In genomic region chr1:162632743-162633326, GRCh38 we compare ENCODE assay signal across 9 cellular contexts. TPM values are rescaled to one million over a fixed set of nuclear protein-coding genes. Genes with fewer than 3 reads are reported as not detected.
A peak's percentile ranks its signal among the peaks of the same experiment; 100 is the strongest.
DNase-seq lines count a peak whose midpoint lies in the region; ATAC-seq and TF ChIP-seq lines count a peak whose summit lies in the region.
"Had no signal": no experiment of that assay in that cellular context is flagged by ENCODE, and none has a peak within 500 bp of the region (broad histone marks: within the 10 kb centered on the region; RNA-seq: fewer than 3 reads in every experiment).

No MANE protein-coding gene starts in this region.

- no peak overlapping the region for H3K4me3 Mint-ChIP-seq in stimulated activated memory B cell treated with anti-CD40 and anti-IgM and Interleukin-4, amounts not matched to agents 10 μg/mL and 1 μg/mL and 100 μg/mL, for 72 hours
- H3K4me3 Mint-ChIP-seq: activated CD4-positive, alpha-beta T cell treated with anti-CD3 and anti-CD28 coated beads, Interleukin-2, amount 10 ng/mL, durations not matched to agents 7 days and 5 days had no signal

- H3K27ac Mint-ChIP-seq in stimulated activated memory B cell treated with anti-CD40 and anti-IgM and Interleukin-4, amounts not matched to agents 10 μg/mL and 1 μg/mL and 100 μg/mL, for 72 hours = no peak overlapping the region
- H3K27ac Mint-ChIP-seq: activated CD4-positive, alpha-beta T cell treated with anti-CD3 and anti-CD28 coated beads, Interleukin-2, amount 10 ng/mL, durations not matched to agents 7 days and 5 days had no signal

- no peaks in the 10 kb centered on the region for H3K4me1 Mint-ChIP-seq in stimulated activated memory B cell treated with anti-CD40 and anti-IgM and Interleukin-4, amounts not matched to agents 10 μg/mL and 1 μg/mL and 100 μg/mL, for 72 hours
- H3K4me1 Mint-ChIP-seq: activated CD4-positive, alpha-beta T cell treated with anti-CD3 and anti-CD28 coated beads, Interleukin-2, amount 10 ng/mL, durations not matched to agents 7 days and 5 days had no signal

- TF ChIP-seq POLR2A in breast epithelium (IDR thresholded peaks at IDR 0.05) = no peak

- H3K9me3 ChIP-seq in HAP-1 (no peaks in the 10 kb centered on the region), breast epithelium (no peaks in the 10 kb centered on the region)

- H3K4me1 ChIP-seq in HAP-1 (no peaks in the 10 kb centered on the region), breast epithelium (no peaks in the 10 kb centered on the region)

- no peaks in the 10 kb centered on the region for H3K36me3 Mint-ChIP-seq in stimulated activated memory B cell treated with anti-CD40 and anti-IgM and Interleukin-4, amounts not matched to agents 10 μg/mL and 1 μg/mL and 100 μg/mL, for 72 hours

- intact Hi-C loops in breast epithelium (cut with DNase I; ENCODE audit: low total_unique reads) = no loop called here

- no peak for DNase-seq in HAP-1 (ENCODE audit: low spot score in 2 of 2)
- DNase-seq in breast epithelium (ENCODE audit: low spot score in 2 of 2) = no peak
- peak; percentile 19 for DNase-seq in left kidney (ENCODE audit: low read depth, low spot score)
- DNase-seq in substantia nigra (lab: John Stamatoyannopoulos, UW) = peak in 1 of 49 donors; percentile 12
- DNase-seq in stimulated activated CD4-positive, alpha-beta T cell treated with anti-CD3 and anti-CD28 coated beads, Interleukin-15, amount 100 ng/mL, for 24 hours = no peak
- DNase-seq: activated CD4-positive, alpha-beta T cell treated with anti-CD3 and anti-CD28 coated beads, Interleukin-2, amount 10 ng/mL, durations not matched to agents 7 days and 5 days had no signal

- H3K27me3 Mint-ChIP-seq in stimulated activated memory B cell treated with anti-CD40 and anti-IgM and Interleukin-4, amounts not matched to agents 10 μg/mL and 1 μg/mL and 100 μg/mL, for 72 hours = peaks cover 8% of the 10 kb centered on the region

- peak overlapping the region; percentile 66 to 76 for H3K27ac ChIP-seq in breast epithelium
- H3K27ac ChIP-seq in substantia nigra (ENCODE audit: low read depth, low read length, poor library complexity, severe bottlenecking) = peak overlapping the region; percentile 27

- no peak for TF ChIP-seq CTCF in breast epithelium (IDR thresholded peaks at IDR 0.05)

- no peak for ATAC-seq in stimulated activated memory B cell treated with anti-CD40 and anti-IgM and Interleukin-4, amounts not matched to agents 10 μg/mL and 1 μg/mL and 100 μg/mL, for 72 hours
- ATAC-seq in GM19023 (IDR thresholded peaks at IDR 0.05; ENCODE audit: unreplicated experiment) (no peak), GM21786 (IDR thresholded peaks at IDR 0.05; ENCODE audit: unreplicated experiment) (no peak)

- H3K27me3 ChIP-seq in HAP-1 (ENCODE audit: low read depth) (no peaks in the 10 kb centered on the region), breast epithelium (no peaks in the 10 kb centered on the region)

- no peaks in the 10 kb centered on the region for H3K9me3 Mint-ChIP-seq in stimulated activated memory B cell treated with anti-CD40 and anti-IgM and Interleukin-4, amounts not matched to agents 10 μg/mL and 1 μg/mL and 100 μg/mL, for 72 hours
- H3K9me3 Mint-ChIP-seq: activated CD4-positive, alpha-beta T cell treated with anti-CD3 and anti-CD28 coated beads, Interleukin-2, amount 10 ng/mL, durations not matched to agents 7 days and 5 days had no signal

- in situ Hi-C loops in HAP-1 (cut with MboI; ENCODE audit: low sequenced_read_pairs) = no loop called here

- H3K36me3 ChIP-seq in HAP-1 (replicated peaks) = no peaks in the 10 kb centered on the region
- no peaks in the 10 kb centered on the region for H3K36me3 ChIP-seq in breast epithelium

- H3K4me3 ChIP-seq in HAP-1 (peak overlapping the region; percentile 8; the same call in 1 of the 2 replicates), breast epithelium (peak overlapping the region; percentile 46 to 70 (median 47))

RNA-seq across cellular contexts. Expression of gene DDR2, which starts 0.6 kb away (rescaled TPM):
- total RNA-seq in breast epithelium = 100 to 1,000 TPM in 1 of 3 donors, 10 to 100 TPM in 2; 41.9 to 238 (median 47.2) TPM
